ENCODE assay signal across 1 cellular context in the genomic region with DNA sequence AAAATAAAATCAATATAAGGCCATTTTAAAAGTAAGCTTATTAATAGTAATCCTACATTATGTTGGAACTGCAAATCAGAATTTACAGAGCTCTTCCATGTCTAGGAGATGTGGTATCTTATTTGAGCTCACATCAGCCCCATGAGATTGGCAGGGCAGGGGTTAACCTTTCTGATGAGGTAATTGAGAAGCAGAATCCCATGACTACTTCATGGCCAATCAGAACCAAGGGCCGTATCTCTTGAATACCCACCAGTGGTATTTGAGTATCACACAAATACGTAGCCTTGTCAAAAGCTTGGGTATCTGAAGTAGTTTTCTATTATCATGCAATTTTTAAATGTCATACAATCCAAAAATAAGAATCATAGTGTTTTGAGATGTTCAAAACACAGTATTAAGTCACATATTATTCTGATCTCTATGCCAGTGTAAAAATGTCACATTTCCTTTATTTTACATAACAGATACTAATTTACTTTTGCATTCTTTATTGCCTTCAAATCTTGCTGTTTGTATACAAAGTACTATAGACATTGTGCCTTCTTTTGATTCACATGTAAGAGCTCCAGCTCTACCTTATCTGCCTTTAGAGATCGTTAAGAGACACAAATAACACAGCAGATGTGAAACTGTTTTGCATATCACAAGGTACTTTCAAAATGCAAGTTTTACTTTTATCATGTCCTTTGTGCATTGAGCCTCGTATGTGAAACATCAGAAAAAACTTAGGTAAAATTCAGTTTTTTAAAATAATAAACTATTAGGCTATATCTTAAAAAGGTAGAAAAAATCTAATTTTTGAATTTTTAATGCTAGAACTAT.
TF ChIP-seq lines count a peak whose summit lies in the region.

No MANE protein-coding gene starts in this region.

TF ChIP-seq in WTC11, 78 proteins besides CTCF, POLR2A, EP300 and RAD21 (continued from another document):
- TF ChIP-seq EMX1 (CRISPR knock-in tag; IDR thresholded peaks at IDR 0.05) (no peak), USF1 (CRISPR knock-in tag; IDR thresholded peaks at IDR 0.05) (no peak), NR2C2 (CRISPR knock-in tag; IDR thresholded peaks at IDR 0.05) (no peak), ATF2 (CRISPR knock-in tag; IDR thresholded peaks at IDR 0.05; ENCODE audit: borderline replicate concordance, low read depth) (no peak), NR1H2 (CRISPR knock-in tag; IDR thresholded peaks at IDR 0.05) (no peak), ELF4 (CRISPR knock-in tag; IDR thresholded peaks at IDR 0.05; ENCODE audit: low read depth) (no peak)
- TF ChIP-seq, protein P1, sequence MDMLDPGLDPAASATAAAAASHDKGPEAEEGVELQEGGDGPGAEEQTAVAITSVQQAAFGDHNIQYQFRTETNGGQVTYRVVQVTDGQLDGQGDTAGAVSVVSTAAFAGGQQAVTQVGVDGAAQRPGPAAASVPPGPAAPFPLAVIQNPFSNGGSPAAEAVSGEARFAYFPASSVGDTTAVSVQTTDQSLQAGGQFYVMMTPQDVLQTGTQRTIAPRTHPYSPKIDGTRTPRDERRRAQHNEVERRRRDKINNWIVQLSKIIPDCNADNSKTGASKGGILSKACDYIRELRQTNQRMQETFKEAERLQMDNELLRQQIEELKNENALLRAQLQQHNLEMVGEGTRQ (CRISPR knock-in tag; IDR thresholded peaks at IDR 0.05): no peak
